27 cellular contexts compared by ENCODE assay signal in genomic region chr12:118350908-118351592, GRCh38.
"Had no signal": no experiment of that assay in that cellular context is flagged by ENCODE, and none has a peak within 500 bp of the region (broad histone marks: within the 10 kb centered on the region; RNA-seq: fewer than 3 reads in every experiment).

No MANE protein-coding gene starts in this region.

- FAIRE-seq: keratinocyte had no signal

- H3K27ac ChIP-seq: left lung, lower lobe of right lung, ovary, prostate gland, skin epidermis, tibial nerve, uterus had no signal

- H3K9me3 ChIP-seq: left lung, lower lobe of right lung, ovary, prostate gland, tibial nerve, uterus had no signal

- ATAC-seq: left cardiac atrium; left lung; lower lobe of right lung; natural killer cell treated with Interleukin-12 subunit alpha and Interleukin-12 subunit beta and Interleukin-15 and Interleukin-18, amount 100 ng/mL, for 72 hours; right cardiac atrium; sciatic nerve; stimulated activated memory B cell treated with anti-CD40 and anti-IgM and Interleukin-4, amounts not matched to agents 10 μg/mL and 1 μg/mL and 100 μg/mL, for 72 hours; stimulated activated naive CD8-positive, alpha-beta T cell treated with anti-CD3 and anti-CD28 coated beads, Interleukin-15, amount 100 ng/mL, for 72 hours had no signal

- H3K36me3 ChIP-seq: left lung, lower lobe of right lung, ovary, prostate gland, uterus had no signal

- H3K4me1 ChIP-seq: prostate gland, uterus had no signal

- DNase-seq: hippocampal formation; kidney glomerular epithelial cell; left cardiac atrium; left lung; lower lobe of right lung; mammary epithelial cell; mesenchymal stem cell; naive B cell; nucleus accumbens; ovary; retina; right cardiac atrium; stimulated activated CD4-positive, alpha-beta T cell treated with anti-CD3 and anti-CD28 coated beads, Interleukin-1b, Interleukin-23, amount 100 ng/mL, for 48 hours; stimulated activated CD4-positive, alpha-beta T cell treated with anti-CD3 and anti-CD28 coated beads, Interleukin-2, amount 100 ng/mL, for 48 hours; stimulated activated CD4-positive, alpha-beta T cell treated with anti-CD3 and anti-CD28 coated beads, Interleukin-4, amount 100 ng/mL, for 4 hours; stimulated activated CD8-positive, alpha-beta memory T cell treated with anti-CD3 and anti-CD28 coated beads, Interleukin-4, amount 100 ng/mL, for 48 hours; stimulated activated naive CD4-positive, alpha-beta T cell treated with Interleukin-2 at 50 U/mL for 16 hours; stimulated activated naive CD8-positive, alpha-beta T cell treated with anti-CD3 and anti-CD28 coated beads, Interleukin-15, amount 100 ng/mL, for 72 hours; substantia nigra; uterus had no signal

- H3K4me3 ChIP-seq: left lung, lower lobe of right lung, ovary, prostate gland, skin epidermis, tibial nerve, uterus had no signal

- H3K27me3 ChIP-seq: left lung, ovary, tibial nerve, uterus had no signal
